In genomic region chr1:212091438-212092121, GRCh38 we compare ENCODE assay signal across 2 cellular contexts.
A peak's percentile ranks its signal among the peaks of the same experiment; 100 is the strongest.
TF ChIP-seq lines count a peak whose summit lies in the region.

No MANE protein-coding gene starts in this region.

TF ChIP-seq in A549, 52 proteins besides CTCF, POLR2A, EP300 and RAD21:
- no peak for TF ChIP-seq USF2 (IDR thresholded peaks at IDR 0.05)
- no peak for TF ChIP-seq REST (IDR thresholded peaks at IDR 0.05)
- no peak for TF ChIP-seq POLR2AphosphoS2 (conservative IDR thresholded peaks at IDR 0.05; ENCODE audit: low read length)
- TF ChIP-seq RNF2 (IDR thresholded peaks at IDR 0.05; ENCODE audit: borderline replicate concordance, low read depth) = no peak
- no peak for TF ChIP-seq ESRRA (IDR thresholded peaks at IDR 0.05; ENCODE audit: borderline replicate concordance, low read length)
- TF ChIP-seq FOSB (CRISPR knock-in tag; IDR thresholded peaks at IDR 0.05) = no peak
- TF ChIP-seq CEBPB (IDR thresholded peaks at IDR 0.05) = no peak
- TF ChIP-seq CBX8 (IDR thresholded peaks at IDR 0.05) = no peak

TF ChIP-seq in K562, 482 proteins besides CTCF, POLR2A, EP300 and RAD21 (continued from another document):
- TF ChIP-seq CEBPG (CRISPR knock-in tag; IDR thresholded peaks at IDR 0.05) (no peak), CEBPG (tag; conservative IDR thresholded peaks at IDR 0.05 in 1 of 2, IDR thresholded peaks at IDR 0.05 in 1 of 2) (peak; percentile 21 to 89; a peak in 2 of 4 replicates), CEBPB (tag; IDR thresholded peaks at IDR 0.05) (peak; percentile 86), ZNF316 (IDR thresholded peaks at IDR 0.05) (peak; percentile 76), OTX1 (CRISPR knock-in tag; IDR thresholded peaks at IDR 0.05) (no peak), ZBTB49 (CRISPR knock-in tag; IDR thresholded peaks at IDR 0.05; ENCODE audit: borderline replicate concordance) (no peak)
TF ChIP-seq in K562: peak in this region for 4.
